ENCODE assay signal across 1 cellular context in genomic region chr1:53945433-53946251, GRCh38.
A peak's percentile ranks its signal among the peaks of the same experiment; 100 is the strongest.
TF ChIP-seq lines count a peak whose summit lies in the region.

Gene IFT25, minus strand, starts transcription at chr1:53945699. Its CDS starts 5,617 bp downstream, at chr1:53940082.

TF ChIP-seq in K562, 482 proteins besides CTCF, POLR2A, EP300 and RAD21 (continued from another document and continues in another):
- TF ChIP-seq MGA (IDR thresholded peaks at IDR 0.05) (no peak), ZBTB5 (IDR thresholded peaks at IDR 0.05) (no peak), SNAPC5 (CRISPR knock-in tag; IDR thresholded peaks at IDR 0.05) (no peak), ZFX (CRISPR knock-in tag; IDR thresholded peaks at IDR 0.05) (peak; percentile 70), ZNF785 (CRISPR knock-in tag; IDR thresholded peaks at IDR 0.05) (no peak), SMARCC2 (IDR thresholded peaks at IDR 0.05; ENCODE audit: low read depth) (0 out of 2 replicates have a peak, but pooled peaks have one; percentile 37), NR2F6 (CRISPR knock-in tag; IDR thresholded peaks at IDR 0.05) (0 out of 2 replicates have a peak, but pooled peaks have one; percentile 49), ZNF239 (CRISPR knock-in tag; IDR thresholded peaks at IDR 0.05) (no peak), MNT (conservative IDR thresholded peaks at IDR 0.05) (peak; percentile 41 to 83; a peak in 2 of 4 replicates), NCOA4 (IDR thresholded peaks at IDR 0.05; ENCODE audit: partially characterized antibody) (no peak), THAP12 (CRISPR knock-in tag; IDR thresholded peaks at IDR 0.05) (peak; percentile 93; the same call in 1 of the 2 replicates), TBL1XR1 (IDR thresholded peaks at IDR 0.05; ENCODE audit: low read length in 2 of 2) (no peak), PHF20 (IDR thresholded peaks at IDR 0.05; ENCODE audit: partially characterized antibody) (peak; percentile 75), NEUROD1 (IDR thresholded peaks at IDR 0.05; ENCODE audit: borderline replicate concordance, low read depth, low read length, partially characterized antibody) (no peak), NR2C2 (CRISPR knock-in tag; IDR thresholded peaks at IDR 0.05) (0 out of 2 replicates have a peak, but pooled peaks have one; percentile 45), NR2C2 (tag; IDR thresholded peaks at IDR 0.05) (no peak), FOXK2 (conservative IDR thresholded peaks at IDR 0.05 in 1 of 2, IDR thresholded peaks at IDR 0.05 in 1 of 2; ENCODE audit: low read depth in 2 of 2) (no peak), BDP1 (IDR thresholded peaks at IDR 0.05; ENCODE audit: insufficient read depth, insufficient read length) (no peak), HOXB6 (CRISPR knock-in tag; IDR thresholded peaks at IDR 0.05; ENCODE audit: borderline replicate concordance) (no peak), ZBTB8A (IDR thresholded peaks at IDR 0.05; ENCODE audit: partially characterized antibody) (no peak), PCBP2 (IDR thresholded peaks at IDR 0.05; ENCODE audit: low read depth, low read length, poor library complexity, severe bottlenecking) (no peak), CREM (IDR thresholded peaks at IDR 0.05; ENCODE audit: low read depth) (peak; percentile 27; the same call in 1 of the 2 replicates), REST (CRISPR knock-in tag; IDR thresholded peaks at IDR 0.05; ENCODE audit: low read depth) (peak; percentile 82), GTF3C2 (IDR thresholded peaks at IDR 0.05; ENCODE audit: borderline replicate concordance, extremely low read depth, insufficient read length) (no peak), ZNF639 (CRISPR knock-in tag; conservative IDR thresholded peaks at IDR 0.05 in 1 of 2, IDR thresholded peaks at IDR 0.05 in 1 of 2) (peak in 1 of 2 experiments; percentile 98; a peak in 2 of 4 replicates), ZNF224 (CRISPR knock-in tag; IDR thresholded peaks at IDR 0.05) (no peak), SAFB (IDR thresholded peaks at IDR 0.05; ENCODE audit: borderline replicate concordance, low read depth, low read length) (peak; percentile 98)
